Comparison of ENCODE assay signal across 8 cellular contexts in the genomic region with DNA sequence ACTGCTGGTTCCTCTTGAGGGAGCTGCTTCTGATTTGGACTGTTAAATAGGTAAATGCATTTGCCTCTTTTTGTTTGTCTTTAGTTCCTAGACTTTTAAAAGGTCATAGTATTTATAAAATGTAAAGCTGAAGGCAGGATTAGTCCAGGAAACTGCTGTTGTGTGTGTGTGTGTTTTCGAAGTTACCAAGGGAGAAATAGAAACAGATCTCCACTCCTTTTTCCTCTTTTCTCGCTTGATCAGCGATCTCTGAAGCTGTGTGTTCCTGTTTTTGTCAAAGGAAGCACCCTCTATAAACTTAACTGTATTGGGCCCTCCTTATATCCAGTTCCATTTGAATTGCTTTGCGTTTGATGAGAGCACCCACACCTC. TPM values are rescaled to one million over a fixed set of nuclear protein-coding genes. Genes with fewer than 3 reads are reported as not detected.
DNase-seq lines count a peak whose midpoint lies in the region; ATAC-seq and TF ChIP-seq lines count a peak whose summit lies in the region.

No MANE protein-coding gene starts in this region.

- H3K27me3 ChIP-seq in mononuclear cell (ENCODE audit: insufficient read depth, low read length), result no peaks in the 10 kb centered on the region

- DNase-seq in T-helper 1 cell (no peak), RWPE1 (ENCODE audit: low spot score) (no peak), NCI-H446 (lab: John Stamatoyannopoulos, UW) (no peak)
- no peak for DNase-seq in effector memory CD8-positive, alpha-beta T cell

- H3K27me3 Mint-ChIP-seq in T-helper 1 cell treated with Interleukin-12 subunit alpha and Interleukin-12 subunit beta and Interleukin-4 antibody, amounts not matched to agents 30 μg/mL and 1 μg/mL, for 36 hours (ENCODE audit: low read depth), result peaks cover 8% of the 10 kb centered on the region
- no peaks in the 10 kb centered on the region for H3K27me3 Mint-ChIP-seq in effector memory CD8-positive, alpha-beta T cell

- H3K27ac Mint-ChIP-seq in T-helper 1 cell treated with Interleukin-12 subunit alpha and Interleukin-12 subunit beta and Interleukin-4 antibody, amounts not matched to agents 30 μg/mL and 1 μg/mL, for 36 hours, result peak overlapping the region; percentile 87
- peak overlapping the region; percentile 97 to 98 for H3K27ac Mint-ChIP-seq in effector memory CD8-positive, alpha-beta T cell

- TF ChIP-seq CTCF in RWPE1 (conservative IDR thresholded peaks at IDR 0.05; ENCODE audit: low read depth), result no peak

- H3K4me1 ChIP-seq in mononuclear cell (ENCODE audit: insufficient read depth, low read length), result peaks cover 43% of the 10 kb centered on the region

- H3K9me3 Mint-ChIP-seq in T-helper 1 cell treated with Interleukin-12 subunit alpha and Interleukin-12 subunit beta and Interleukin-4 antibody, amounts not matched to agents 30 μg/mL and 1 μg/mL, for 36 hours, result no peaks in the 10 kb centered on the region
- H3K9me3 Mint-ChIP-seq in effector memory CD8-positive, alpha-beta T cell, result no peaks in the 10 kb centered on the region

- no peak for ATAC-seq in effector memory CD8-positive, alpha-beta T cell (replicated peaks)
- no peak for ATAC-seq in GM21528 (IDR thresholded peaks at IDR 0.05; ENCODE audit: low FRiP score, unreplicated experiment)
- ATAC-seq in HG03139 (IDR thresholded peaks at IDR 0.05; ENCODE audit: unreplicated experiment), result no peak

- POLR2A ChIA-PET in RWPE1 (lab: Yijun Ruan, JAX; ENCODE audit: low non-redundant PET), result no interaction called here

- H3K4me1 Mint-ChIP-seq in T-helper 1 cell treated with Interleukin-12 subunit alpha and Interleukin-12 subunit beta and Interleukin-4 antibody, amounts not matched to agents 30 μg/mL and 1 μg/mL, for 36 hours (ENCODE audit: low read depth), result peaks cover 16% of the 10 kb centered on the region
- H3K4me1 Mint-ChIP-seq in effector memory CD8-positive, alpha-beta T cell (ENCODE audit: low read depth in 2 of 2), result peaks cover 20 to 36% of the 10 kb centered on the region in 2 donors

- H3K4me3 ChIP-seq in mononuclear cell (ENCODE audit: low read length), result peak overlapping the region; percentile 92

- H3K36me3 Mint-ChIP-seq in T-helper 1 cell treated with Interleukin-12 subunit alpha and Interleukin-12 subunit beta and Interleukin-4 antibody, amounts not matched to agents 30 μg/mL and 1 μg/mL, for 36 hours (ENCODE audit: low read depth), result peaks cover under 1% of the 10 kb centered on the region
- peaks cover 19% of the 10 kb centered on the region for H3K36me3 Mint-ChIP-seq in effector memory CD8-positive, alpha-beta T cell (ENCODE audit: insufficient read depth)

- peak overlapping the region; percentile 92 for H3K4me3 Mint-ChIP-seq in T-helper 1 cell treated with Interleukin-12 subunit alpha and Interleukin-12 subunit beta and Interleukin-4 antibody, amounts not matched to agents 30 μg/mL and 1 μg/mL, for 36 hours
- peak overlapping the region; percentile 92 to 98 for H3K4me3 Mint-ChIP-seq in effector memory CD8-positive, alpha-beta T cell

- H3K9me3 ChIP-seq in mononuclear cell (ENCODE audit: low read depth, low read length), result no peaks in the 10 kb centered on the region

- CTCF ChIA-PET in RWPE1 (lab: Yijun Ruan, JAX), result interaction anchor here (0.8 to 1.3 kb wide), 2 partner anchors 69 to 71 kb away, joined by 3 to 6 read pairs; a partner anchor contains a TSS

- H3K27ac ChIP-seq in RWPE1, result peak overlapping the region; percentile 79

RNA-seq across cellular contexts. Expression of a gene that starts 0.8 kb away (rescaled TPM):
- 159 TPM for total RNA-seq in mononuclear cell
